ENCODE assay signal across 8 cellular contexts in the genomic region with DNA sequence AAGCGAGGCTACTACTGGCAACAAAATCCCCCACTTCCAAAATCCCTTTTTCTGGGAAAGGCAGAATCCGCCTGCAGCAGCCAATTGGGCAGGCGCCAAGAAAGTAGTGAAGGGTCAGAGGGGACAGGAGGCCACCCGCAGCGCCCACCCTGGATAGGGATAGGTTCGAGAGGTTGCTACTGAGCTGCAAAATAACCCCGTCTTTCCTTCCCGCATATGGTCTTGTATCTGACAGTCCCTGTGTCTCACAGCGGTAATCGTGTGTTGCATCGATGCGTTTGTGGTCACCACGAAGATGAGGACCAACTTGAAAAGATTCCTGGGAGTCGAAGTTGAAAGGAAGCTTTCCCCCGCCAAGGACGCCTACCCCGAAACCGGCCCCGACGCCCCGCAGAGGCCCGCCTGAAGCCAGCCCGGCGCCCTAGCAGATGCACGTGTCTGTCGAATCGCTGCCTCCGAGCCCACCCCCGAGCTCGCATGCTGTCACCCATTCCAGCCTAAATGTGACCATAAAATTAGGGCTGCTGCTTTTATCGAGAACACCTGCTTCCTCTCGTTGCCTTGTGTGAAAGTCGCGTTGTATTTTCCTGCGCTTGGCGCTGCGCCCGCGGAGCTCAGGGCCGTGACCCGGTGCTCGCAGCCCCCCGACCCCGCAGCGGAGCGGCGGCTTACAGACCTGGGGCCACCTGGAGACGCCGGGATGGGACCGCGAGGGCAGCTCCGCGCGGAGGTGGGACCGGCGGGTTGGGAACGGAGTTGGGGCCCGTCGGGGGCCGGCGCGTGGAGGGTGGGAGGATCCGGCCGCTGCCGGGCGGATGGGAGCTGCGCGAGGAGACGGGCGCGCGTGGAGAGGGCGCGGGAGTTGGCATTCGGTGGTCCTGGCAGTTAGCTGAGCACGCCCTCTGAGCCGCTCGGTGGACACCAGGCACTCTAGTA. TPM values are rescaled to one million over a fixed set of nuclear protein-coding genes. Genes with fewer than 3 reads are reported as not detected.
DNase-seq lines count a peak whose midpoint lies in the region; ATAC-seq and TF ChIP-seq lines count a peak whose summit lies in the region.

A gene with protein sequence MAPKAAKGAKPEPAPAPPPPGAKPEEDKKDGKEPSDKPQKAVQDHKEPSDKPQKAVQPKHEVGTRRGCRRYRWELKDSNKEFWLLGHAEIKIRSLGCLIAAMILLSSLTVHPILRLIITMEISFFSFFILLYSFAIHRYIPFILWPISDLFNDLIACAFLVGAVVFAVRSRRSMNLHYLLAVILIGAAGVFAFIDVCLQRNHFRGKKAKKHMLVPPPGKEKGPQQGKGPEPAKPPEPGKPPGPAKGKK (plus strand): TSS at position 868 of the 936 bp plus-strand sequence. CDS start 145 bp downstream, outside the sequence.

- H4K20me1 ChIP-seq in GM23338 (replicated peaks; ENCODE audit: insufficient read depth): no peaks in the 10 kb centered on the region

- no peak within 1 kb of the TSS for H3K27ac Mint-ChIP-seq in GM23338
- H3K27ac Mint-ChIP-seq in mesothelial cell of epicardium: no peak within 1 kb of the TSS

- no peaks in the 10 kb centered on the region for H3K9me2 ChIP-seq in GM23338 (ENCODE audit: insufficient read depth)

- intact Hi-C loops in uterus (cut with DNase I; ENCODE audit: low total_unique reads): no loop called here

- H3K4me2 ChIP-seq in GM23338: peak within 1 kb of the TSS; percentile 88

- TF ChIP-seq CTCF in GM23338 (conservative IDR thresholded peaks at IDR 0.05; ENCODE audit: low read depth in 2 of 2) (no peak), right atrium auricular region (IDR thresholded peaks at IDR 0.05) (no peak), uterus (IDR thresholded peaks at IDR 0.05) (no peak), mesothelial cell of epicardium (IDR thresholded peaks at IDR 0.05; ENCODE audit: unreplicated experiment) (no peak)

- H3K79me2 ChIP-seq in GM23338 (replicated peaks; ENCODE audit: insufficient read depth): no peaks in the 10 kb centered on the region

- TF ChIP-seq POLR2A in uterus (IDR thresholded peaks at IDR 0.05): no peak

- peaks cover 29% of the 10 kb centered on the region for H3K4me1 Mint-ChIP-seq in GM23338
- H3K4me1 Mint-ChIP-seq in activated T-cell treated with anti-CD3 and anti-CD28 coated beads, Interleukin-2, amount 50 U/mL, for 4 hours (ENCODE audit: low read depth): peaks cover 7% of the 10 kb centered on the region
- H3K4me1 Mint-ChIP-seq in mesothelial cell of epicardium: peaks cover 20% of the 10 kb centered on the region

- peak within 1 kb of the TSS; percentile 60 for H3K4me3 ChIP-seq in GM23338
- peak within 1 kb of the TSS; percentile 8 to 39 for H3K4me3 ChIP-seq in right atrium auricular region
- H3K4me3 ChIP-seq in skin epidermis: peak within 1 kb of the TSS in 4 of 7 experiments; percentile 7 to 37 (median 24)
- peak within 1 kb of the TSS in 1 of 2 donors; percentile 8 for H3K4me3 ChIP-seq in uterus

- ATAC-seq in GM23338 (peak; percentile 75), GM18517 (IDR thresholded peaks at IDR 0.05; ENCODE audit: unreplicated experiment) (no peak)
- peak; percentile 67 to 72 for ATAC-seq in activated T-cell treated with anti-CD3 and anti-CD28 coated beads, Interleukin-2, amount 50 U/mL, for 4 hours

- H3K27me3 ChIP-seq in GM23338 (ENCODE audit: insufficient read depth): peaks cover 59% of the 10 kb centered on the region
- H3K27me3 ChIP-seq in right atrium auricular region: no peaks in the 10 kb centered on the region
- peaks cover 0 to 7% of the 10 kb centered on the region in 2 donors for H3K27me3 ChIP-seq in uterus

- DNase-seq in GM23338 (ENCODE audit: low spot score) (peak; percentile 61), right atrium auricular region (ENCODE audit: low spot score) (no peak), uterus (no peak), mesothelial cell of epicardium (ENCODE audit: low spot score in 2 of 2, unreplicated experiment in 2 of 2) (no peak), germinal center (ENCODE audit: low spot score) (no peak)
- DNase-seq in activated T-cell treated with anti-CD3 and anti-CD28 coated beads, Interleukin-2, amount 50 U/mL, for 4 hours: peak; percentile 18

- H3K27me3 Mint-ChIP-seq in GM23338 (ENCODE audit: insufficient read depth, low read depth, poor library complexity): peaks cover 43% of the 10 kb centered on the region
- peaks cover 33% of the 10 kb centered on the region for H3K27me3 Mint-ChIP-seq in activated T-cell treated with anti-CD3 and anti-CD28 coated beads, Interleukin-2, amount 50 U/mL, for 4 hours (ENCODE audit: low read depth)
- H3K27me3 Mint-ChIP-seq in mesothelial cell of epicardium (ENCODE audit: low read depth): no peaks in the 10 kb centered on the region

- H3F3A ChIP-seq in GM23338 (replicated peaks; ENCODE audit: low read depth): no peaks in the 10 kb centered on the region

- H3K9me3 ChIP-seq in right atrium auricular region (no peaks in the 10 kb centered on the region), uterus (no peaks in the 10 kb centered on the region)

- H3K36me3 ChIP-seq in GM23338 (ENCODE audit: insufficient read depth): no peaks in the 10 kb centered on the region
- no peaks in the 10 kb centered on the region for H3K36me3 ChIP-seq in right atrium auricular region
- H3K36me3 ChIP-seq in uterus: no peaks in the 10 kb centered on the region

- H3K4me1 ChIP-seq in GM23338 (ENCODE audit: insufficient read depth) (peaks cover 21% of the 10 kb centered on the region), right atrium auricular region (peaks cover 0 to 12% of the 10 kb centered on the region in 2 donors), uterus (no peaks in the 10 kb centered on the region)

- H3K9me3 Mint-ChIP-seq in GM23338: no peaks in the 10 kb centered on the region; the same call in 2 of the 3 replicates
- H3K9me3 Mint-ChIP-seq in activated T-cell treated with anti-CD3 and anti-CD28 coated beads, Interleukin-2, amount 50 U/mL, for 4 hours: no peaks in the 10 kb centered on the region
- H3K9me3 Mint-ChIP-seq in mesothelial cell of epicardium: no peaks in the 10 kb centered on the region

- peak within 1 kb of the TSS; percentile 63 for H3K4me3 Mint-ChIP-seq in GM23338
- peak within 1 kb of the TSS; percentile 60 for H3K4me3 Mint-ChIP-seq in activated T-cell treated with anti-CD3 and anti-CD28 coated beads, Interleukin-2, amount 50 U/mL, for 4 hours
- H3K4me3 Mint-ChIP-seq in mesothelial cell of epicardium: no peak within 1 kb of the TSS

- H3K27ac ChIP-seq in GM23338 (ENCODE audit: low read depth): no peak within 1 kb of the TSS
- H3K27ac ChIP-seq in right atrium auricular region: no peak within 1 kb of the TSS
- peak within 1 kb of the TSS in 1 of 21 experiments; percentile 13 for H3K27ac ChIP-seq in skin epidermis
- no peak within 1 kb of the TSS for H3K27ac ChIP-seq in uterus

- H2AFZ ChIP-seq in GM23338: peak within 1 kb of the TSS; percentile 99

- H3K36me3 Mint-ChIP-seq in GM23338 (ENCODE audit: low read depth) (no peaks in the 10 kb centered on the region), mesothelial cell of epicardium (no peaks in the 10 kb centered on the region)
- no peaks in the 10 kb centered on the region for H3K36me3 Mint-ChIP-seq in activated T-cell treated with anti-CD3 and anti-CD28 coated beads, Interleukin-2, amount 50 U/mL, for 4 hours (ENCODE audit: insufficient read depth)

TF ChIP-seq in GM23338, 12 proteins besides CTCF, POLR2A, EP300 and RAD21:
- TF ChIP-seq EZH2phosphoT487 (IDR thresholded peaks at IDR 0.05; ENCODE audit: unreplicated experiment): no peak
- peak; percentile 73 for TF ChIP-seq EZH2 (IDR thresholded peaks at IDR 0.05; ENCODE audit: low read depth, unreplicated experiment)

RNA-seq across cellular contexts. Expression of the gene that starts here (rescaled TPM):
- total RNA-seq in GM23338 (2014; rRNA removed; shearing (Covaris generic)): not detected in 2 replicates
- not detected in 2 replicates for polyA plus RNA-seq in GM23338 (2016; fragmentation: Nextera tagmentation; extraction: Ambion mirVana)
- not detected for total RNA-seq in activated T-cell treated with anti-CD3 and anti-CD28 coated beads, Interleukin-2, amount 50 U/mL, for 4 hours
- total RNA-seq in right atrium auricular region (not detected), uterus (1 to 10 TPM in 1 of 4 donors, not detected in 3; 1.2 TPM), mesothelial cell of epicardium (0.25 to 0.58 TPM (median 0.51 TPM) in 3 replicates)

Comparison
In these comparisons a context has a peak if more than half of its experiments do, and no peak if none do; other contexts are left out.
1. Peak in DNase-seq, ATAC-seq, H3K4me3 ChIP-seq and H3K4me2 ChIP-seq in GM23338; RNA of the gene not detected or under 1 TPM.
2. Peak in DNase-seq and ATAC-seq in activated T-cell treated with anti-CD3 and anti-CD28 coated beads, Interleukin-2, amount 50 U/mL, for 4 hours; RNA of the gene not detected or under 1 TPM.